ENCODE assay signal across 15 cellular contexts in genomic region chrX:1542994-1543725, GRCh38. TPM values are rescaled to one million over a fixed set of nuclear protein-coding genes. Genes with fewer than 3 reads are reported as not detected.
"Had no signal": no experiment of that assay in that cellular context is flagged by ENCODE, and none has a peak within 500 bp of the region (broad histone marks: within the 10 kb centered on the region; RNA-seq: fewer than 3 reads in every experiment).

No MANE protein-coding gene starts in this region.

- H3K4me1 Mint-ChIP-seq: mesothelial cell of epicardium had no signal

- H3K4me3 ChIP-seq: gastroesophageal sphincter, hepatocyte, SK-N-MC, skin epidermis, upper lobe of left lung had no signal

- H3K4me1 ChIP-seq: gastroesophageal sphincter, upper lobe of left lung had no signal

- DNase-seq: anterior cingulate cortex, dermis blood vessel endothelial cell, left ventricle myocardium superior, T-cell, T1000, upper lobe of left lung had no signal

- H3K27me3 Mint-ChIP-seq: activated naive CD8-positive, alpha-beta T cell; T-cell had no signal

- ATAC-seq: gastroesophageal sphincter, left ventricle myocardium superior, T-cell had no signal

- H3K36me3 ChIP-seq: gastroesophageal sphincter, upper lobe of left lung had no signal

- H3K4me3 Mint-ChIP-seq: activated naive CD8-positive, alpha-beta T cell; mesothelial cell of epicardium; T-cell had no signal

- H3K27me3 ChIP-seq: gastroesophageal sphincter, hepatocyte, upper lobe of left lung had no signal

- H3K79me2 ChIP-seq: hepatocyte had no signal

- H3K4me2 ChIP-seq: hepatocyte had no signal

- H3K27ac ChIP-seq: gastroesophageal sphincter, hepatocyte, SK-N-MC, skin epidermis, upper lobe of left lung had no signal

- H3K27ac Mint-ChIP-seq: activated naive CD8-positive, alpha-beta T cell; activated T-helper 2 cell treated with anti-CD3 and anti-CD28 coated beads, Interferon-gamma antibody, Interleukin-2, Interleukin-4, amounts not matched to agents 10 μg/mL and 5 μg/mL and 100 μg/mL, durations not matched to agents 14 hours and 24 hours and 36 hours; mesothelial cell of epicardium had no signal

- H2AFZ ChIP-seq: hepatocyte had no signal

- H3K36me3 Mint-ChIP-seq: activated naive CD8-positive, alpha-beta T cell; mesothelial cell of epicardium had no signal

- H3K9me3 ChIP-seq: upper lobe of left lung had no signal

- H3K9me3 Mint-ChIP-seq: mesothelial cell of epicardium had no signal

RNA-seq across cellular contexts. Expression of gene P2RY8, which starts 6.2 kb away (rescaled TPM):
- total RNA-seq: epithelial cell of proximal tubule, kidney epithelial cell, mesothelial cell of epicardium had no signal
